ENCODE assay signal across 13 cellular contexts in genomic region chr2:35978218-35978617, GRCh38.
DNase-seq lines count a peak whose midpoint lies in the region; ATAC-seq lines count a peak whose summit lies in the region.
"Had no signal": no experiment of that assay in that cellular context is flagged by ENCODE, and none has a peak within 500 bp of the region (broad histone marks: within the 10 kb centered on the region; RNA-seq: fewer than 3 reads in every experiment).

No MANE protein-coding gene starts in this region.

- peak; percentile 35 to 45 for ATAC-seq in activated T-cell treated with anti-CD3 and anti-CD28 coated beads, Interleukin-2, amount 50 U/mL, for 72 hours (replicated peaks in 1 of 2)
- peak; percentile 96 for ATAC-seq in GM21737 (IDR thresholded peaks at IDR 0.05; ENCODE audit: unreplicated experiment)
- peak; percentile 89 for ATAC-seq in HG03280 (IDR thresholded peaks at IDR 0.05; ENCODE audit: unreplicated experiment)
- ATAC-seq in stimulated activated naive CD8-positive, alpha-beta T cell treated with anti-CD3 and anti-CD28 coated beads, Interleukin-15, amount 100 ng/mL, for 72 hours: peak; percentile 49
- no peak for ATAC-seq in left ventricle myocardium superior
- ATAC-seq: A549, foreskin keratinocyte had no signal

- H3K9me3 Mint-ChIP-seq in activated T-cell treated with anti-CD3 and anti-CD28 coated beads, Interleukin-2, amount 50 U/mL, for 72 hours: no peaks in the 10 kb centered on the region
- no peaks in the 10 kb centered on the region for H3K9me3 Mint-ChIP-seq in stimulated activated naive CD8-positive, alpha-beta T cell treated with anti-CD3 and anti-CD28 coated beads, Interleukin-15, amount 100 ng/mL, for 72 hours
- H3K9me3 Mint-ChIP-seq: activated T-cell treated with anti-CD3 and anti-CD28 coated beads, Interleukin-2, amount 50 U/mL, for 24 hours had no signal

- H3K36me3 Mint-ChIP-seq in activated T-cell treated with anti-CD3 and anti-CD28 coated beads, Interleukin-2, amount 50 U/mL, for 72 hours (ENCODE audit: insufficient read depth in 2 of 2): no peaks in the 10 kb centered on the region
- H3K36me3 Mint-ChIP-seq: memory B cell had no signal

- DNase-seq in activated T-cell treated with anti-CD3 and anti-CD28 coated beads, Interleukin-2, amount 50 U/mL, for 72 hours: no peak
- DNase-seq in activated T-cell treated with anti-CD3 and anti-CD28 coated beads for 4 hours: no peak
- no peak for DNase-seq in stimulated activated naive CD8-positive, alpha-beta T cell treated with anti-CD3 and anti-CD28 coated beads, Interleukin-15, amount 100 ng/mL, for 72 hours
- DNase-seq in activated gamma-delta T cell treated with Interleukin-2 at 50 U/mL for 16 hours: no peak
- no peak for DNase-seq in CD1c-positive myeloid dendritic cell (ENCODE audit: extremely low spot score)
- DNase-seq in left ventricle myocardium superior: no peak
- DNase-seq: activated T-cell treated with anti-CD3 and anti-CD28 coated beads, Interleukin-2, amount 50 U/mL, for 24 hours; foreskin keratinocyte; NCI-H524 treated with DMSO at 0.1 percent for 48 hours had no signal

- H3K4me1 Mint-ChIP-seq in activated T-cell treated with anti-CD3 and anti-CD28 coated beads, Interleukin-2, amount 50 U/mL, for 72 hours (ENCODE audit: low read depth): peaks cover 4% of the 10 kb centered on the region
- H3K4me1 Mint-ChIP-seq in stimulated activated naive CD8-positive, alpha-beta T cell treated with anti-CD3 and anti-CD28 coated beads, Interleukin-15, amount 100 ng/mL, for 72 hours: no peaks in the 10 kb centered on the region
- H3K4me1 Mint-ChIP-seq: memory B cell had no signal

- H3K27me3 Mint-ChIP-seq in activated T-cell treated with anti-CD3 and anti-CD28 coated beads, Interleukin-2, amount 50 U/mL, for 72 hours (ENCODE audit: low read depth): peaks cover 9% of the 10 kb centered on the region
- no peaks in the 10 kb centered on the region for H3K27me3 Mint-ChIP-seq in stimulated activated naive CD8-positive, alpha-beta T cell treated with anti-CD3 and anti-CD28 coated beads, Interleukin-15, amount 100 ng/mL, for 72 hours
- H3K27me3 Mint-ChIP-seq: memory B cell had no signal

- H3K4me3 Mint-ChIP-seq in activated T-cell treated with anti-CD3 and anti-CD28 coated beads, Interleukin-2, amount 50 U/mL, for 72 hours: no peak overlapping the region
- no peak overlapping the region for H3K4me3 Mint-ChIP-seq in stimulated activated naive CD8-positive, alpha-beta T cell treated with anti-CD3 and anti-CD28 coated beads, Interleukin-15, amount 100 ng/mL, for 72 hours
- H3K4me3 Mint-ChIP-seq: activated T-cell treated with anti-CD3 and anti-CD28 coated beads, Interleukin-2, amount 50 U/mL, for 24 hours; memory B cell had no signal

- intact Hi-C loops in left ventricle myocardium superior (cut with micrococcal nuclease): no loop called here

- no peak overlapping the region for H3K27ac Mint-ChIP-seq in activated T-cell treated with anti-CD3 and anti-CD28 coated beads, Interleukin-2, amount 50 U/mL, for 72 hours
- H3K27ac Mint-ChIP-seq in stimulated activated naive CD8-positive, alpha-beta T cell treated with anti-CD3 and anti-CD28 coated beads, Interleukin-15, amount 100 ng/mL, for 72 hours: no peak overlapping the region
- H3K27ac Mint-ChIP-seq: activated T-cell treated with anti-CD3 and anti-CD28 coated beads, Interleukin-2, amount 50 U/mL, for 24 hours; memory B cell had no signal
